In the genomic region with DNA sequence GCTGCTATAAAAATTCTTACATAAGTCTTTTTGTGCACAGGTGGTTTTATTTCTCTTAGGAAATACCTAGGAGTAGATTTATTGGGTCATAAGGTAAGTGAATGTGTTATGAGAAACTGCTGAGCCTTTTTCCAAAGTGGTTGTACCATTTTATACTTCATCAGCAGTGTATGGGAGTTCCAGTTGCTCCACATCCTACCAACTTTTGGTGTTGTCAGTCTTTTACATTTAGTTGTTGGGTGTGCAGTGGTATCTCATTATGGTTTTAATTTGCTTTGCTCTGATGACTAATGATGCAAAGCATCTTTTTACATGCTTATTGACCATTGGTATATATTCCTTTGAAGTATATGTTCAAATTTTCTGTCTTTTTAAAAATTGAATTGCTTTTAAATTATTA, we compare ENCODE assay signal across 22 cellular contexts. TPM values are rescaled to one million over a fixed set of nuclear protein-coding genes. Genes with fewer than 3 reads are reported as not detected.
"Had no signal": no experiment of that assay in that cellular context is flagged by ENCODE, and none has a peak within 500 bp of the region (broad histone marks: within the 10 kb centered on the region; RNA-seq: fewer than 3 reads in every experiment).

No MANE protein-coding gene starts in this region.

- DNase-seq: islet precursor cell; left ventricle myocardium inferior; mesendoderm; naive B cell; natural killer cell; nephron progenitor cell; ovary; stimulated activated CD4-positive, alpha-beta T cell treated with anti-CD3 and anti-CD28 coated beads, Interleukin-12 subunit alpha, Interleukin-12 subunit beta, amount 100 ng/mL, for 4 hours; stimulated activated CD4-positive, alpha-beta T cell treated with anti-CD3 and anti-CD28 coated beads, Interleukin-15, amount 100 ng/mL, for 24 hours; stimulated activated CD4-positive, alpha-beta T cell treated with anti-CD3 and anti-CD28 coated beads, Interleukin-2, amount 100 ng/mL, for 24 hours; stimulated activated CD4-positive, alpha-beta T cell treated with anti-CD3 and anti-CD28 coated beads, Interleukin-4, amount 100 ng/mL, for 1 hour; stimulated activated naive B cell treated with anti-CD40 and anti-IgM and Interleukin-4, amounts not matched to agents 10 μg/mL and 1 μg/mL and 100 μg/mL, for 72 hours; stimulated activated naive CD8-positive, alpha-beta T cell treated with anti-CD3 and anti-CD28 coated beads, Interleukin-15, Interleukin-2, amounts not matched to agents 100 U/mL and 50 U/mL, for 24 hours; stomach; uterus had no signal

- H3K4me2 ChIP-seq: hepatocyte, neural progenitor cell had no signal

- H3K36me3 ChIP-seq: neural progenitor cell, ovary, right atrium auricular region, stomach, tibial nerve, uterus had no signal

- H3K9ac ChIP-seq: neural progenitor cell had no signal

- H3K9me3 ChIP-seq: left ventricle myocardium inferior, ovary, right atrium auricular region, stomach, tibial nerve, uterus had no signal

- H3K27ac ChIP-seq: hepatocyte, left ventricle myocardium inferior, neural progenitor cell, ovary, right atrium auricular region, skin epidermis, stomach, tibial nerve, uterus had no signal

- ATAC-seq: natural killer cell; sciatic nerve; stimulated activated naive B cell treated with anti-CD40 and anti-IgM and Interleukin-4, amounts not matched to agents 10 μg/mL and 1 μg/mL and 100 μg/mL, for 72 hours; stimulated activated naive CD8-positive, alpha-beta T cell treated with anti-CD3 and anti-CD28 coated beads, Interleukin-15, Interleukin-2, amounts not matched to agents 100 U/mL and 50 U/mL, for 24 hours had no signal

- H3K79me2 ChIP-seq: hepatocyte had no signal

- H2AFZ ChIP-seq: hepatocyte, neural progenitor cell had no signal

- H3K4me3 ChIP-seq: hepatocyte, left ventricle myocardium inferior, lung, neural progenitor cell, ovary, right atrium auricular region, skin epidermis, stomach, tibial nerve, uterus had no signal

- H3K27me3 ChIP-seq: hepatocyte, neural progenitor cell, ovary, right atrium auricular region, stomach, tibial nerve, uterus had no signal

- H3K4me1 ChIP-seq: neural progenitor cell had no signal

RNA-seq across cellular contexts. Expression of gene CAT, which starts 3.1 kb away (rescaled TPM):
- polyA plus RNA-seq: hepatocyte had no signal
